In the genomic region with DNA sequence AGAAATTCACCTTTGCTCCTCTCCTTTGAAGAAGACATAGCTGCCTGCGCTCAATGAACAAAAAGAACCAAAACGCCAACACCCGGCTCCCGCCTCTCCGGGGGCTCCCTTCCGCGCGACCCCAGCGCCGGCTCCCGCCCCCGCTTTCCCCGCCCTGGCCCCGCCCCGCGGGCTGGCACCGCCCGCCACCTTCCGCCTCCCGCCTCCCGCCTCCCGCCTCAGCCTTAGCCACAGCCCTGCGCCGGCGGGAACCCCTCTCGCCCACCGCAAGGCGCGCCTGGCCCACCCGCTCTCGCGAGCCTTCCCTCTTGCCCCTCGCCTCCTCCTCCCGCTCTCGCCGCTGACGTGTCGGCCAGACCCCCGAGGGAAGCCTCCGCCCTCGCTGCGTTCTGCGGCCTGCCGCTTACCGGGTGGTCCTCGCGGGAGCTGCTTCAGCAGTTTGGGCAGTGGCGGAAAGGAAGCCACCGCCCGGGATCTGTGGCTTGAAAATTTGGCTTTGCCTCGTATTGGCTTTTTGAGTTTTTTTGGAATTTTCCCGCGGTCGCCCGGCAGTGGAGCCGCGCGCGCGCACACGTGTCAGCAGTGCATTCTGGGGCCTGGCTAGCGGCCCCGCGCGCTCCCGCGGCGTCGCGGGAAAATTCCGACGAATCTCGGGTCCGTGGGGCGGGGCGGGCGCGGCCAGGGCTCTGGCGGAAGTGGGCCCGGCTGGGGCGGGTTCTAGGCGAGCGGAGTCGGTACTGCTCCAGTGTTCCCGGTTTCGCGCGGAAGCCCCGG, we compare ENCODE assay signal across 1 cellular context.
A peak's percentile ranks its signal among the peaks of the same experiment; 100 is the strongest.
TF ChIP-seq lines count a peak whose summit lies in the region.

A gene with protein sequence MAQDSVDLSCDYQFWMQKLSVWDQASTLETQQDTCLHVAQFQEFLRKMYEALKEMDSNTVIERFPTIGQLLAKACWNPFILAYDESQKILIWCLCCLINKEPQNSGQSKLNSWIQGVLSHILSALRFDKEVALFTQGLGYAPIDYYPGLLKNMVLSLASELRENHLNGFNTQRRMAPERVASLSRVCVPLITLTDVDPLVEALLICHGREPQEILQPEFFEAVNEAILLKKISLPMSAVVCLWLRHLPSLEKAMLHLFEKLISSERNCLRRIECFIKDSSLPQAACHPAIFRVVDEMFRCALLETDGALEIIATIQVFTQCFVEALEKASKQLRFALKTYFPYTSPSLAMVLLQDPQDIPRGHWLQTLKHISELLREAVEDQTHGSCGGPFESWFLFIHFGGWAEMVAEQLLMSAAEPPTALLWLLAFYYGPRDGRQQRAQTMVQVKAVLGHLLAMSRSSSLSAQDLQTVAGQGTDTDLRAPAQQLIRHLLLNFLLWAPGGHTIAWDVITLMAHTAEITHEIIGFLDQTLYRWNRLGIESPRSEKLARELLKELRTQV (minus strand): TSS at position 591 of the 774 bp plus-strand sequence. CDS start 68,418 bp downstream, outside the sequence.

TF ChIP-seq in K562, 482 proteins besides CTCF, POLR2A, EP300 and RAD21 (continued from another document and continues in another):
- TF ChIP-seq, protein P1, sequence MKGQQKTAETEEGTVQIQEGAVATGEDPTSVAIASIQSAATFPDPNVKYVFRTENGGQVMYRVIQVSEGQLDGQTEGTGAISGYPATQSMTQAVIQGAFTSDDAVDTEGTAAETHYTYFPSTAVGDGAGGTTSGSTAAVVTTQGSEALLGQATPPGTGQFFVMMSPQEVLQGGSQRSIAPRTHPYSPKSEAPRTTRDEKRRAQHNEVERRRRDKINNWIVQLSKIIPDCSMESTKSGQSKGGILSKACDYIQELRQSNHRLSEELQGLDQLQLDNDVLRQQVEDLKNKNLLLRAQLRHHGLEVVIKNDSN (CRISPR knock-in tag; IDR thresholded peaks at IDR 0.05), result peak; percentile 55; the same call in 1 of the 2 replicates
- TF ChIP-seq, protein P2, sequence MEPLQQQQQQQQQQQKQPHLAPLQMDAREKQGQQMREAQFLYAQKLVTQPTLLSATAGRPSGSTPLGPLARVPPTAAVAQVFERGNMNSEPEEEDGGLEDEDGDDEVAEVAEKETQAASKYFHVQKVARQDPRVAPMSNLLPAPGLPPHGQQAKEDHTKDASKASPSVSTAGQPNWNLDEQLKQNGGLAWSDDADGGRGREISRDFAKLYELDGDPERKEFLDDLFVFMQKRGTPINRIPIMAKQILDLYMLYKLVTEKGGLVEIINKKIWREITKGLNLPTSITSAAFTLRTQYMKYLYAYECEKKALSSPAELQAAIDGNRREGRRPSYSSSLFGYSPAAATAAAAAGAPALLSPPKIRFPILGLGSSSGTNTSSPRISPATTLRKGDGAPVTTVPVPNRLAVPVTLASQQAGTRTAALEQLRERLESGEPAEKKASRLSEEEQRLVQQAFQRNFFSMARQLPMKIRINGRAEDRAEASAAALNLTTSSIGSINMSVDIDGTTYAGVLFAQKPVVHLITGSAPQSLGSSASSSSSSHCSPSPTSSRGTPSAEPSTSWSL (CRISPR knock-in tag; IDR thresholded peaks at IDR 0.05; ENCODE audit: borderline replicate concordance), result no peak
- TF ChIP-seq PTTG1 (tag; IDR thresholded peaks at IDR 0.05; ENCODE audit: low read depth) (no peak), NFRKB (IDR thresholded peaks at IDR 0.05; ENCODE audit: low read depth) (peak; percentile 87), GABPB1 (CRISPR knock-in tag; IDR thresholded peaks at IDR 0.05) (peak; percentile 23; the same call in 1 of the 2 replicates), ZNF23 (CRISPR knock-in tag; IDR thresholded peaks at IDR 0.05) (no peak), CSDE1 (IDR thresholded peaks at IDR 0.05) (no peak), ZNF766 (CRISPR knock-in tag; conservative IDR thresholded peaks at IDR 0.05) (peak; percentile 87), THRAP3 (IDR thresholded peaks at IDR 0.05; ENCODE audit: borderline replicate concordance) (no peak), HSF4 (CRISPR knock-in tag; IDR thresholded peaks at IDR 0.05; ENCODE audit: borderline replicate concordance) (no peak), ZNF184 (CRISPR knock-in tag; IDR thresholded peaks at IDR 0.05) (no peak), CBX1 (IDR thresholded peaks at IDR 0.05; ENCODE audit: low read depth) (peak; percentile 73; the same call in 1 of the 2 replicates), CHD2 (IDR thresholded peaks at IDR 0.05; ENCODE audit: low read depth, low read length) (peak; percentile 90), GTF2E2 (tag; IDR thresholded peaks at IDR 0.05) (peak; percentile 82; the same call in 1 of the 2 replicates), ZNF589 (CRISPR knock-in tag; IDR thresholded peaks at IDR 0.05; ENCODE audit: low read depth) (no peak; the same call in 1 of the 2 replicates), NR1H2 (CRISPR knock-in tag; IDR thresholded peaks at IDR 0.05) (0 out of 2 replicates have a peak, but pooled peaks have one; percentile 58), CTBP1 (IDR thresholded peaks at IDR 0.05; ENCODE audit: borderline replicate concordance) (no peak; the same call in 1 of the 2 replicates), GATAD2A (IDR thresholded peaks at IDR 0.05) (no peak)
- TF ChIP-seq, protein P3, sequence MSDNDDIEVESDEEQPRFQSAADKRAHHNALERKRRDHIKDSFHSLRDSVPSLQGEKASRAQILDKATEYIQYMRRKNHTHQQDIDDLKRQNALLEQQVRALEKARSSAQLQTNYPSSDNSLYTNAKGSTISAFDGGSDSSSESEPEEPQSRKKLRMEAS (CRISPR knock-in tag; IDR thresholded peaks at IDR 0.05), result peak; percentile 93
- TF ChIP-seq, protein P4, sequence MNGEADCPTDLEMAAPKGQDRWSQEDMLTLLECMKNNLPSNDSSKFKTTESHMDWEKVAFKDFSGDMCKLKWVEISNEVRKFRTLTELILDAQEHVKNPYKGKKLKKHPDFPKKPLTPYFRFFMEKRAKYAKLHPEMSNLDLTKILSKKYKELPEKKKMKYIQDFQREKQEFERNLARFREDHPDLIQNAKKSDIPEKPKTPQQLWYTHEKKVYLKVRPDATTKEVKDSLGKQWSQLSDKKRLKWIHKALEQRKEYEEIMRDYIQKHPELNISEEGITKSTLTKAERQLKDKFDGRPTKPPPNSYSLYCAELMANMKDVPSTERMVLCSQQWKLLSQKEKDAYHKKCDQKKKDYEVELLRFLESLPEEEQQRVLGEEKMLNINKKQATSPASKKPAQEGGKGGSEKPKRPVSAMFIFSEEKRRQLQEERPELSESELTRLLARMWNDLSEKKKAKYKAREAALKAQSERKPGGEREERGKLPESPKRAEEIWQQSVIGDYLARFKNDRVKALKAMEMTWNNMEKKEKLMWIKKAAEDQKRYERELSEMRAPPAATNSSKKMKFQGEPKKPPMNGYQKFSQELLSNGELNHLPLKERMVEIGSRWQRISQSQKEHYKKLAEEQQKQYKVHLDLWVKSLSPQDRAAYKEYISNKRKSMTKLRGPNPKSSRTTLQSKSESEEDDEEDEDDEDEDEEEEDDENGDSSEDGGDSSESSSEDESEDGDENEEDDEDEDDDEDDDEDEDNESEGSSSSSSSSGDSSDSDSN (IDR thresholded peaks at IDR 0.05; ENCODE audit: borderline replicate concordance in 1 of 2, low read depth in 2 of 2, low read length in 2 of 2), result peak in 1 of 2 experiments; percentile 72; a peak in 1 of 4 replicates
- TF ChIP-seq, protein P5, sequence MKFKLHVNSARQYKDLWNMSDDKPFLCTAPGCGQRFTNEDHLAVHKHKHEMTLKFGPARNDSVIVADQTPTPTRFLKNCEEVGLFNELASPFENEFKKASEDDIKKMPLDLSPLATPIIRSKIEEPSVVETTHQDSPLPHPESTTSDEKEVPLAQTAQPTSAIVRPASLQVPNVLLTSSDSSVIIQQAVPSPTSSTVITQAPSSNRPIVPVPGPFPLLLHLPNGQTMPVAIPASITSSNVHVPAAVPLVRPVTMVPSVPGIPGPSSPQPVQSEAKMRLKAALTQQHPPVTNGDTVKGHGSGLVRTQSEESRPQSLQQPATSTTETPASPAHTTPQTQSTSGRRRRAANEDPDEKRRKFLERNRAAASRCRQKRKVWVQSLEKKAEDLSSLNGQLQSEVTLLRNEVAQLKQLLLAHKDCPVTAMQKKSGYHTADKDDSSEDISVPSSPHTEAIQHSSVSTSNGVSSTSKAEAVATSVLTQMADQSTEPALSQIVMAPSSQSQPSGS (CRISPR knock-in tag; IDR thresholded peaks at IDR 0.05), result no peak
- TF ChIP-seq, protein P6, sequence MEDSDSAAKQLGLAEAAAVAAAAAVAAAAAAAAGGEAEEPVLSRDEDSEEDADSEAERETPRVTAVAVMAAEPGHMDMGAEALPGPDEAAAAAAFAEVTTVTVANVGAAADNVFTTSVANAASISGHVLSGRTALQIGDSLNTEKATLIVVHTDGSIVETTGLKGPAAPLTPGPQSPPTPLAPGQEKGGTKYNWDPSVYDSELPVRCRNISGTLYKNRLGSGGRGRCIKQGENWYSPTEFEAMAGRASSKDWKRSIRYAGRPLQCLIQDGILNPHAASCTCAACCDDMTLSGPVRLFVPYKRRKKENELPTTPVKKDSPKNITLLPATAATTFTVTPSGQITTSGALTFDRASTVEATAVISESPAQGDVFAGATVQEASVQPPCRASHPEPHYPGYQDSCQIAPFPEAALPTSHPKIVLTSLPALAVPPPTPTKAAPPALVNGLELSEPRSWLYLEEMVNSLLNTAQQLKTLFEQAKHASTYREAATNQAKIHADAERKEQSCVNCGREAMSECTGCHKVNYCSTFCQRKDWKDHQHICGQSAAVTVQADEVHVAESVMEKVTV (CRISPR knock-in tag; IDR thresholded peaks at IDR 0.05), result no peak
- TF ChIP-seq, protein P7, sequence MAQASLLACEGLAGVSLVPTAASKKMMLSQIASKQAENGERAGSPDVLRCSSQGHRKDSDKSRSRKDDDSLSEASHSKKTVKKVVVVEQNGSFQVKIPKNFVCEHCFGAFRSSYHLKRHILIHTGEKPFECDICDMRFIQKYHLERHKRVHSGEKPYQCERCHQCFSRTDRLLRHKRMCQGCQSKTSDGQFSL (CRISPR knock-in tag; IDR thresholded peaks at IDR 0.05), result no peak
- TF ChIP-seq, protein P7 (tag; IDR thresholded peaks at IDR 0.05), result no peak
- TF ChIP-seq, protein P8, sequence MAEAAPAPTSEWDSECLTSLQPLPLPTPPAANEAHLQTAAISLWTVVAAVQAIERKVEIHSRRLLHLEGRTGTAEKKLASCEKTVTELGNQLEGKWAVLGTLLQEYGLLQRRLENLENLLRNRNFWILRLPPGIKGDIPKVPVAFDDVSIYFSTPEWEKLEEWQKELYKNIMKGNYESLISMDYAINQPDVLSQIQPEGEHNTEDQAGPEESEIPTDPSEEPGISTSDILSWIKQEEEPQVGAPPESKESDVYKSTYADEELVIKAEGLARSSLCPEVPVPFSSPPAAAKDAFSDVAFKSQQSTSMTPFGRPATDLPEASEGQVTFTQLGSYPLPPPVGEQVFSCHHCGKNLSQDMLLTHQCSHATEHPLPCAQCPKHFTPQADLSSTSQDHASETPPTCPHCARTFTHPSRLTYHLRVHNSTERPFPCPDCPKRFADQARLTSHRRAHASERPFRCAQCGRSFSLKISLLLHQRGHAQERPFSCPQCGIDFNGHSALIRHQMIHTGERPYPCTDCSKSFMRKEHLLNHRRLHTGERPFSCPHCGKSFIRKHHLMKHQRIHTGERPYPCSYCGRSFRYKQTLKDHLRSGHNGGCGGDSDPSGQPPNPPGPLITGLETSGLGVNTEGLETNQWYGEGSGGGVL (CRISPR knock-in tag; IDR thresholded peaks at IDR 0.05), result no peak
- TF ChIP-seq, protein P9, sequence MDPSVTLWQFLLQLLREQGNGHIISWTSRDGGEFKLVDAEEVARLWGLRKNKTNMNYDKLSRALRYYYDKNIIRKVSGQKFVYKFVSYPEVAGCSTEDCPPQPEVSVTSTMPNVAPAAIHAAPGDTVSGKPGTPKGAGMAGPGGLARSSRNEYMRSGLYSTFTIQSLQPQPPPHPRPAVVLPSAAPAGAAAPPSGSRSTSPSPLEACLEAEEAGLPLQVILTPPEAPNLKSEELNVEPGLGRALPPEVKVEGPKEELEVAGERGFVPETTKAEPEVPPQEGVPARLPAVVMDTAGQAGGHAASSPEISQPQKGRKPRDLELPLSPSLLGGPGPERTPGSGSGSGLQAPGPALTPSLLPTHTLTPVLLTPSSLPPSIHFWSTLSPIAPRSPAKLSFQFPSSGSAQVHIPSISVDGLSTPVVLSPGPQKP (CRISPR knock-in tag; IDR thresholded peaks at IDR 0.05), result no peak
- TF ChIP-seq, protein P10, sequence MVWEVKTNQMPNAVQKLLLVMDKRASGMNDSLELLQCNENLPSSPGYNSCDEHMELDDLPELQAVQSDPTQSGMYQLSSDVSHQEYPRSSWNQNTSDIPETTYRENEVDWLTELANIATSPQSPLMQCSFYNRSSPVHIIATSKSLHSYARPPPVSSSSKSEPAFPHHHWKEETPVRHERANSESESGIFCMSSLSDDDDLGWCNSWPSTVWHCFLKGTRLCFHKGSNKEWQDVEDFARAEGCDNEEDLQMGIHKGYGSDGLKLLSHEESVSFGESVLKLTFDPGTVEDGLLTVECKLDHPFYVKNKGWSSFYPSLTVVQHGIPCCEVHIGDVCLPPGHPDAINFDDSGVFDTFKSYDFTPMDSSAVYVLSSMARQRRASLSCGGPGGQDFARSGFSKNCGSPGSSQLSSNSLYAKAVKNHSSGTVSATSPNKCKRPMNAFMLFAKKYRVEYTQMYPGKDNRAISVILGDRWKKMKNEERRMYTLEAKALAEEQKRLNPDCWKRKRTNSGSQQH (CRISPR knock-in tag; IDR thresholded peaks at IDR 0.05), result 0 out of 2 replicates have a peak, but pooled peaks have one; percentile 58
- TF ChIP-seq, protein P11, sequence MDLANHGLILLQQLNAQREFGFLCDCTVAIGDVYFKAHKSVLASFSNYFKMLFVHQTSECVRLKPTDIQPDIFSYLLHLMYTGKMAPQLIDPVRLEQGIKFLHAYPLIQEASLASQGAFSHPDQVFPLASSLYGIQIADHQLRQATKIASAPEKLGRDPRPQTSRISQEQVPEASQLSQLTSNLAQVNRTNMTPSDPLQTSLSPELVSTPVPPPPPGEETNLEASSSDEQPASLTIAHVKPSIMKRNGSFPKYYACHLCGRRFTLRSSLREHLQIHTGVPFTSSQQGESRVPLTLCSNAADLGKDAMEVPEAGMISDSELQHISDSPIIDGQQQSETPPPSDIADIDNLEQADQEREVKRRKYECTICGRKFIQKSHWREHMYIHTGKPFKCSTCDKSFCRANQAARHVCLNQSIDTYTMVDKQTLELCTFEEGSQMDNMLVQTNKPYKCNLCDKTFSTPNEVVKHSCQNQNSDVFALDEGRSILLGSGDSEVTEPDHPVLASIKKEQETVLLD (IDR thresholded peaks at IDR 0.05), result no peak
- TF ChIP-seq, protein P12, sequence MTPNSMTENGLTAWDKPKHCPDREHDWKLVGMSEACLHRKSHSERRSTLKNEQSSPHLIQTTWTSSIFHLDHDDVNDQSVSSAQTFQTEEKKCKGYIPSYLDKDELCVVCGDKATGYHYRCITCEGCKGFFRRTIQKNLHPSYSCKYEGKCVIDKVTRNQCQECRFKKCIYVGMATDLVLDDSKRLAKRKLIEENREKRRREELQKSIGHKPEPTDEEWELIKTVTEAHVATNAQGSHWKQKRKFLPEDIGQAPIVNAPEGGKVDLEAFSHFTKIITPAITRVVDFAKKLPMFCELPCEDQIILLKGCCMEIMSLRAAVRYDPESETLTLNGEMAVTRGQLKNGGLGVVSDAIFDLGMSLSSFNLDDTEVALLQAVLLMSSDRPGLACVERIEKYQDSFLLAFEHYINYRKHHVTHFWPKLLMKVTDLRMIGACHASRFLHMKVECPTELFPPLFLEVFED (CRISPR knock-in tag; conservative IDR thresholded peaks at IDR 0.05), result 0 out of 2 replicates have a peak, but pooled peaks have one; percentile 42
